31 cellular contexts compared by ENCODE assay signal in the genomic region with DNA sequence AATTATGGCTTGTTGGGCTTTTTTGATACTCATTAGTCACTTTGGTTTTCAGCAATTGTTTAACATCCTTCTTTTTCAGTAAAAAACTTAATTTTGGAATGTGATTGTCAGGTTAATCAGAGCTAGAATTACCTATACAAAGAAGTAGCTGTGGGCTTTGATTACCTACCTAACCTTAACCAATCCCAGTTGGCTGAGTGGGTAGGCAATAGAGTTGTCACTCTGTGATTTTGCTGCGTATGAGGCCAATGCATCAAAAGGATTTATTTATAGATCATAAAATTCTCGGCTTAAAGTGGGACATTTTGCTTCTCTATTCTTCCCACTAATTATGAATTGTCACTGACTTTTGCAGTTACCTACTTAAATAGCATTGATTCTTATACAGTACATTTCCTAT.
"Had no signal": no experiment of that assay in that cellular context is flagged by ENCODE, and none has a peak within 500 bp of the region (broad histone marks: within the 10 kb centered on the region; RNA-seq: fewer than 3 reads in every experiment).

No MANE protein-coding gene starts in this region.

- H3K4me1 ChIP-seq: adrenal gland, ascending aorta, body of pancreas, breast epithelium had no signal

- H3K27me3 ChIP-seq: ascending aorta, body of pancreas, brain microvascular endothelial cell, breast epithelium had no signal

- DNase-seq: activated effector memory CD4-positive, alpha-beta T cell treated with anti-CD3 and anti-CD28 coated beads, Interleukin-2, amount 50 U/mL, for 16 hours; activated effector memory CD4-positive, alpha-beta T cell treated with Interleukin-2 at 50 U/mL for 16 hours; activated gamma-delta T cell; activated gamma-delta T cell treated with Interleukin-2 at 50 U/mL for 16 hours; activated naive CD4-positive, alpha-beta T cell; activated naive CD4-positive, alpha-beta T cell treated with anti-CD3 and anti-CD28 coated beads for 36 hours; activated naive CD4-positive, alpha-beta T cell treated with anti-CD3 and anti-CD28 coated beads, Interleukin-2, amount 10 ng/mL, durations not matched to agents 7 days and 5 days; activated naive CD4-positive, alpha-beta T cell treated with anti-CD3 and anti-CD28 coated beads, Interleukin-2, amount 50 U/mL, for 16 hours; activated naive CD4-positive, alpha-beta T cell treated with Interleukin-2 at 50 U/mL for 16 hours; activated naive CD8-positive, alpha-beta T cell treated with anti-CD3 and anti-CD28 coated beads for 36 hours; activated naive CD8-positive, alpha-beta T cell treated with anti-CD3 and anti-CD28 coated beads, Interleukin-2, amount 10 ng/mL, durations not matched to agents 7 days and 5 days; activated naive CD8-positive, alpha-beta T cell treated with anti-CD3 and anti-CD28 coated beads, Interleukin-2, amount 50 U/mL, for 24 hours; activated T-cell treated with anti-CD3 and anti-CD28 coated beads, Interleukin-2, amount 50 U/mL, for 1 hour; activated T-cell treated with anti-CD3 and anti-CD28 coated beads, Interleukin-2, amount 50 U/mL, for 24 hours; activated T-cell treated with anti-CD3 and anti-CD28 coated beads, Interleukin-2, amount 50 U/mL, for 4 hours; activated T-cell treated with anti-CD3 and anti-CD28 coated beads, Interleukin-2, amount 50 U/mL, for 48 hours; activated T-cell treated with anti-CD3 and anti-CD28 coated beads, Interleukin-2, amount 50 U/mL, for 72 hours; adrenal gland; amniotic stem cell; amygdala; anterior cingulate cortex; aorta; body of pancreas; brain microvascular endothelial cell; central memory CD4-positive, alpha-beta T cell; cerebellar nuclear complex had no signal

- H3K27ac ChIP-seq: adrenal gland, ascending aorta, body of pancreas, brain microvascular endothelial cell, breast epithelium, cardiac muscle cell had no signal

- ATAC-seq: activated naive CD4-positive, alpha-beta T cell treated with anti-CD3 and anti-CD28 coated beads, Interleukin-2, amount 50 U/mL, for 72 hours; activated naive CD8-positive, alpha-beta T cell treated with anti-CD3 and anti-CD28 coated beads, Interleukin-2, amount 50 U/mL, for 24 hours; activated T-cell treated with anti-CD3 and anti-CD28 coated beads, Interleukin-2, amount 50 U/mL, for 4 hours; activated T-cell treated with anti-CD3 and anti-CD28 coated beads, Interleukin-2, amount 50 U/mL, for 72 hours; activated T-helper 17 cell treated with anti-CD3 and anti-CD28 coated beads, Interleukin-2, amount 50 U/mL, for 72 hours; body of pancreas had no signal
